22 cellular contexts compared by ENCODE assay signal in the genomic region with DNA sequence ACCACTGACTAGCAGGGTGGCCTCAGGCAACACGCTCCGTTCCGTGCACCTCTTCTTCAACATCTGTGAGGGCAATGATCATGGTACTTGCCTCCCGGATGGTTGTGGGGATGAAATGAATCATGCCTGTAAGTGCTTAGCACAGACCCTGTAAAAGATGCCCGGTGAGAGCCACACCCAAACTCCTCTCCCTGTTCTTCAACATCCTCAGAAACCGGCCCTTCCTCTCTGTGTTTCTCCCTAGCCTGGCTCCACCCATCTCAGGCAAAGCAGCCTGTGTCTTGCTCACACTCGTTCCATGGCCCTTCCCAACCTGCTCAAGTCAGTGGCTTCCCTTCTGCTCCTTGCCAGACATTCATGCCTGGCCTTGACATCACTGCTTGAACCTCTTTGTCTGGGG. TPM values are rescaled to one million over a fixed set of nuclear protein-coding genes. Genes with fewer than 3 reads are reported as not detected.
DNase-seq lines count a peak whose midpoint lies in the region; ATAC-seq and TF ChIP-seq lines count a peak whose summit lies in the region.
"Had no signal": no experiment of that assay in that cellular context is flagged by ENCODE, and none has a peak within 500 bp of the region (broad histone marks: within the 10 kb centered on the region; RNA-seq: fewer than 3 reads in every experiment).

No MANE protein-coding gene starts in this region.

- ATAC-seq in left lung (peak; percentile 9), GM19395 (IDR thresholded peaks at IDR 0.05; ENCODE audit: unreplicated experiment) (no peak)
- no peak for ATAC-seq in CD8-positive, alpha-beta T cell
- ATAC-seq: activated CD8-positive, alpha-beta memory T cell treated with anti-CD3 and anti-CD28 coated beads, Interleukin-2, amount 10 ng/mL, durations not matched to agents 7 days and 5 days; sciatic nerve; upper lobe of right lung had no signal

- BruUV-seq in Calu3 (replicated peaks; lab: Mats Ljungman, UMichigan) = no TSS peak

- POLR2A ChIA-PET in CD8-positive, alpha-beta T cell (lab: Charles Lee) = no interaction called here

- intact Hi-C loops in Calu3 (cut with micrococcal nuclease; ENCODE audit: unreplicated experiment) (no loop called here), left lung (cut with DNase I) (no loop called here)
- intact Hi-C loops in CD8-positive, alpha-beta T cell (cut with DNase I, micrococcal nuclease) = no loop called here

- H3K4me1 Mint-ChIP-seq in Calu3 (ENCODE audit: low read depth, unreplicated experiment) = peaks cover 10% of the 10 kb centered on the region
- H3K4me1 Mint-ChIP-seq in CD8-positive, alpha-beta T cell (ENCODE audit: low read depth) = no peaks in the 10 kb centered on the region
- H3K4me1 Mint-ChIP-seq: activated CD8-positive, alpha-beta memory T cell treated with anti-CD3 and anti-CD28 coated beads, Interleukin-2, amount 10 ng/mL, durations not matched to agents 7 days and 5 days; mesothelial cell of epicardium had no signal

- DNase-seq in Calu3 (peak; percentile 35), HT1080 (ENCODE audit: low read depth) (peak; percentile 70), cerebellar cortex (ENCODE audit: low spot score) (peak; percentile 14), left lung (no peak), anterior cingulate cortex (lab: John Stamatoyannopoulos, UW) (no peak)
- no peak for DNase-seq in CD8-positive, alpha-beta T cell
- no peak for DNase-seq in activated CD8-positive, alpha-beta memory T cell treated with anti-CD3 and anti-CD28 coated beads, Interleukin-2, amount 50 U/mL, for 4 hours
- DNase-seq: activated CD8-positive, alpha-beta memory T cell treated with anti-CD3 and anti-CD28 coated beads, Interleukin-2, amount 10 ng/mL, durations not matched to agents 7 days and 5 days; activated naive CD4-positive, alpha-beta T cell; BE2C; brain microvascular endothelial cell; DND-41; effector CD8-positive, alpha-beta T cell; NCI-H510A; stimulated activated CD4-positive, alpha-beta T cell treated with anti-CD3 and anti-CD28 coated beads, Interleukin-4, amount 100 ng/mL, for 24 hours; SW 1271; upper lobe of right lung; WERI-Rb-1 had no signal

- CTCF ChIA-PET in Calu3 (lab: Charles Lee) = no interaction called here
- CTCF ChIA-PET in CD8-positive, alpha-beta T cell (lab: Charles Lee) = interaction anchor here (0.7 to 4.3 kb wide), 2 partner anchors 9 to 180 kb away, joined by 4 to 19 read pairs; no protein-coding TSS in a partner anchor

- no peak overlapping the region for H3K4me3 ChIP-seq in left lung
- no peak overlapping the region for H3K4me3 ChIP-seq in CD8-positive, alpha-beta T cell (ENCODE audit: low read depth, low read length)
- H3K4me3 ChIP-seq: upper lobe of right lung had no signal

- H3K27me3 Mint-ChIP-seq in Calu3 (ENCODE audit: unreplicated experiment) = peaks cover 43% of the 10 kb centered on the region
- peaks cover 14% of the 10 kb centered on the region for H3K27me3 Mint-ChIP-seq in CD8-positive, alpha-beta T cell (ENCODE audit: low read depth)

- no peaks in the 10 kb centered on the region for H3K9me3 Mint-ChIP-seq in Calu3 (ENCODE audit: low read depth, unreplicated experiment)
- H3K9me3 Mint-ChIP-seq in CD8-positive, alpha-beta T cell = no peaks in the 10 kb centered on the region
- H3K9me3 Mint-ChIP-seq: mesothelial cell of epicardium had no signal

- H3K27ac Mint-ChIP-seq in Calu3 (ENCODE audit: unreplicated experiment) = no peak overlapping the region
- H3K27ac Mint-ChIP-seq in CD8-positive, alpha-beta T cell = no peak overlapping the region
- H3K27ac Mint-ChIP-seq: activated CD8-positive, alpha-beta memory T cell treated with anti-CD3 and anti-CD28 coated beads, Interleukin-2, amount 10 ng/mL, durations not matched to agents 7 days and 5 days; mesothelial cell of epicardium had no signal

- peaks cover 4% of the 10 kb centered on the region for H3K36me3 Mint-ChIP-seq in Calu3 (ENCODE audit: insufficient read depth, unreplicated experiment)
- no peaks in the 10 kb centered on the region for H3K36me3 Mint-ChIP-seq in CD8-positive, alpha-beta T cell
- H3K36me3 Mint-ChIP-seq: activated CD8-positive, alpha-beta memory T cell treated with anti-CD3 and anti-CD28 coated beads, Interleukin-2, amount 10 ng/mL, durations not matched to agents 7 days and 5 days; mesothelial cell of epicardium had no signal

- no peaks in the 10 kb centered on the region for H3K4me1 ChIP-seq in left lung
- no peaks in the 10 kb centered on the region for H3K4me1 ChIP-seq in CD8-positive, alpha-beta T cell (ENCODE audit: insufficient read depth, low read length)
- H3K4me1 ChIP-seq: BE2C, upper lobe of right lung had no signal

- no peaks in the 10 kb centered on the region for H3K9me3 ChIP-seq in left lung
- H3K9me3 ChIP-seq in CD8-positive, alpha-beta T cell (ENCODE audit: low read length) = no peaks in the 10 kb centered on the region
- H3K9me3 ChIP-seq: BE2C, upper lobe of right lung had no signal

- no peak overlapping the region for H3K4me3 Mint-ChIP-seq in Calu3 (ENCODE audit: low read depth, unreplicated experiment)
- H3K4me3 Mint-ChIP-seq in CD8-positive, alpha-beta T cell = no peak overlapping the region
- H3K4me3 Mint-ChIP-seq: activated CD8-positive, alpha-beta memory T cell treated with anti-CD3 and anti-CD28 coated beads, Interleukin-2, amount 10 ng/mL, durations not matched to agents 7 days and 5 days; mesothelial cell of epicardium had no signal

- H3K27ac ChIP-seq in left lung = no peak overlapping the region
- H3K27ac ChIP-seq in CD8-positive, alpha-beta T cell (ENCODE audit: low read depth, low read length) = no peak overlapping the region
- H3K27ac ChIP-seq: upper lobe of right lung, WERI-Rb-1 had no signal

- H3K27me3 ChIP-seq in left lung = peaks cover 0 to 30% of the 10 kb centered on the region in 2 donors
- no peaks in the 10 kb centered on the region for H3K27me3 ChIP-seq in CD8-positive, alpha-beta T cell (ENCODE audit: insufficient read depth, low read length)
- H3K27me3 ChIP-seq: BE2C, brain microvascular endothelial cell had no signal

- TF ChIP-seq CTCF in Calu3 (IDR thresholded peaks at IDR 0.05; ENCODE audit: unreplicated experiment) (no peak), left lung (IDR thresholded peaks at IDR 0.05) (no peak)
- TF ChIP-seq CTCF in CD8-positive, alpha-beta T cell (IDR thresholded peaks at IDR 0.05) = no peak

- no peaks in the 10 kb centered on the region for H3K36me3 ChIP-seq in left lung
- no peaks in the 10 kb centered on the region for H3K36me3 ChIP-seq in CD8-positive, alpha-beta T cell (ENCODE audit: insufficient read depth, low read length)
- H3K36me3 ChIP-seq: BE2C, brain microvascular endothelial cell, upper lobe of right lung, WERI-Rb-1 had no signal

RNA-seq across cellular contexts. Expression of gene DMKN, which starts 5.8 kb away (rescaled TPM):
- 218 and 224 TPM in 2 replicates for total RNA-seq in Calu3 (2022)
- total RNA-seq in HT1080 (2014; rRNA removed; shearing (Covaris generic)) = 34.4 and 53.0 TPM in 2 replicates
- polyA plus RNA-seq in HT1080 (2015; cell fraction: cytosol; rRNA removed) = 35.2 and 55.6 TPM in 2 replicates
- 52.2 and 53.7 TPM in 2 replicates for polyA plus RNA-seq in HT1080 (2015; cell fraction: nucleus; rRNA removed)
- total RNA-seq in left lung = 100 to 1,000 TPM; 104 to 136 TPM
- 1 to 10 TPM; 1.5 to 1.9 TPM for total RNA-seq in CD8-positive, alpha-beta T cell
- total RNA-seq: activated CD8-positive, alpha-beta memory T cell treated with anti-CD3 and anti-CD28 coated beads, Interleukin-2, amount 10 ng/mL, durations not matched to agents 7 days and 5 days; OCI-LY7 had no signal

RNA-seq across cellular contexts. Expression of gene SBSN, which starts 8.8 kb away (rescaled TPM):
- not detected in 2 replicates for total RNA-seq in Calu3 (2022)
- total RNA-seq in HT1080 (2014; rRNA removed; shearing (Covaris generic)) = 3.0 and 14.9 TPM in 2 replicates
- 4.9 and 5.6 TPM in 2 replicates for polyA plus RNA-seq in HT1080 (2015; cell fraction: cytosol; rRNA removed)
- 7.0 and 7.6 TPM in 2 replicates for polyA plus RNA-seq in HT1080 (2015; cell fraction: nucleus; rRNA removed)
- total RNA-seq in left lung = under 1 TPM in 1 of 2 donors, not detected in 1; 0.20 TPM
- total RNA-seq in CD8-positive, alpha-beta T cell = not detected
- total RNA-seq: activated CD8-positive, alpha-beta memory T cell treated with anti-CD3 and anti-CD28 coated beads, Interleukin-2, amount 10 ng/mL, durations not matched to agents 7 days and 5 days; OCI-LY7; sciatic nerve; upper lobe of right lung had no signal

RNA-seq across cellular contexts. Expression of gene GAPDHS, which starts 14.0 kb away (rescaled TPM):
- not detected in 2 replicates for total RNA-seq in Calu3 (2022)
- total RNA-seq in HT1080 (2014; rRNA removed; shearing (Covaris generic)) = not detected in 2 replicates
- polyA plus RNA-seq in HT1080 (2015; cell fraction: cytosol; rRNA removed) = not detected in 2 replicates
- polyA plus RNA-seq in HT1080 (2015; cell fraction: nucleus; rRNA removed) = not detected in 2 replicates
- not detected for total RNA-seq in left lung
- not detected for total RNA-seq in CD8-positive, alpha-beta T cell
- total RNA-seq: activated CD8-positive, alpha-beta memory T cell treated with anti-CD3 and anti-CD28 coated beads, Interleukin-2, amount 10 ng/mL, durations not matched to agents 7 days and 5 days; mesothelial cell of epicardium; OCI-LY7; sciatic nerve; upper lobe of right lung had no signal

RNA-seq across cellular contexts. Expression of gene TMEM147, which starts 26.1 kb away (rescaled TPM):
- total RNA-seq in Calu3 (2022) = 114 and 118 TPM in 2 replicates
- 162 and 178 TPM in 2 replicates for total RNA-seq in HT1080 (2014; rRNA removed; shearing (Covaris generic))
- polyA plus RNA-seq in HT1080 (2015; cell fraction: cytosol; rRNA removed) = 113 and 129 TPM in 2 replicates
- polyA plus RNA-seq in HT1080 (2015; cell fraction: nucleus; rRNA removed) = 55.8 and 61.4 TPM in 2 replicates
- total RNA-seq in left lung = 100 to 1,000 TPM in 1 of 2 donors, 10 to 100 TPM in 1; 98.3 to 112 TPM
- total RNA-seq in CD8-positive, alpha-beta T cell = 10 to 100 TPM; 22.3 to 27.2 TPM

RNA-seq across cellular contexts. Expression of gene KRTDAP, which starts 29.0 kb away (rescaled TPM):
- not detected in 2 replicates for total RNA-seq in Calu3 (2022)
- not detected in 2 replicates for total RNA-seq in HT1080 (2014; rRNA removed; shearing (Covaris generic))
- polyA plus RNA-seq in HT1080 (2015; cell fraction: cytosol; rRNA removed) = not detected in 2 replicates
- polyA plus RNA-seq in HT1080 (2015; cell fraction: nucleus; rRNA removed) = not detected in 2 replicates
- total RNA-seq in left lung = not detected
- not detected for total RNA-seq in CD8-positive, alpha-beta T cell
- total RNA-seq: activated CD8-positive, alpha-beta memory T cell treated with anti-CD3 and anti-CD28 coated beads, Interleukin-2, amount 10 ng/mL, durations not matched to agents 7 days and 5 days; OCI-LY7; sciatic nerve; upper lobe of right lung had no signal

Comparison
In these comparisons a context has a peak if more than half of its experiments do, and no peak if none do; other contexts are left out.
1. DNase-seq: peak in Calu3 (single experiment), HT1080 (single experiment) and cerebellar cortex (single experiment); none in left lung (0 of 2), CD8-positive, alpha-beta T cell (0 of 7), activated CD8-positive, alpha-beta memory T cell treated with anti-CD3 and anti-CD28 coated beads, Interleukin-2, amount 50 U/mL, for 4 hours (single experiment) and anterior cingulate cortex (0 of 58).
2. RNA of gene DMKN, which starts 5.8 kb away (total RNA-seq): 218 to 224 TPM in Calu3, 104 to 136 TPM in left lung and 34.4 to 53.0 TPM in HT1080; 1.5 to 1.9 TPM in CD8-positive, alpha-beta T cell; every median in the first group is over 10 times any median in the second.